In genomic region chr12:50112456-50113218, GRCh38 we compare ENCODE assay signal across 8 cellular contexts. TPM values are rescaled to one million over a fixed set of nuclear protein-coding genes. Genes with fewer than 3 reads are reported as not detected.
A peak's percentile ranks its signal among the peaks of the same experiment; 100 is the strongest.
DNase-seq lines count a peak whose midpoint lies in the region; ATAC-seq and TF ChIP-seq lines count a peak whose summit lies in the region.

No MANE protein-coding gene starts in this region.

- H3K27me3 Mint-ChIP-seq in T-helper 17 cell (no peaks in the 10 kb centered on the region), neural progenitor cell (ENCODE audit: insufficient read depth, low read depth) (peaks cover 15% of the 10 kb centered on the region)

- peaks cover 24% of the 10 kb centered on the region for H3K79me2 ChIP-seq in neural progenitor cell (ENCODE audit: low read depth)

- no peaks in the 10 kb centered on the region for H3K36me3 ChIP-seq in HUES48 (ENCODE audit: control insufficient read depth, insufficient read depth, low read length)
- no peaks in the 10 kb centered on the region for H3K36me3 ChIP-seq in neural progenitor cell

- H3K4me3 ChIP-seq in HUES48 (ENCODE audit: low read depth, low read length), result peak overlapping the region; percentile 87
- peak overlapping the region; percentile 77 for H3K4me3 ChIP-seq in neural progenitor cell

- H3K27me3 ChIP-seq in HUES48 (ENCODE audit: control insufficient read depth, insufficient read depth, low read length) (no peaks in the 10 kb centered on the region), neural progenitor cell (no peaks in the 10 kb centered on the region)

- H3K9ac ChIP-seq in HUES48 (ENCODE audit: low read depth, low read length) (peak overlapping the region; percentile 65), neural progenitor cell (peak overlapping the region; percentile 40)

- H3K27ac Mint-ChIP-seq in T-helper 17 cell (peak overlapping the region; percentile 97), neural progenitor cell (peak overlapping the region; percentile 67)

- no peaks in the 10 kb centered on the region for H3K9me3 Mint-ChIP-seq in neural progenitor cell

- H3K4me1 ChIP-seq in HUES48 (ENCODE audit: control insufficient read depth, insufficient read depth, low read length) (peaks cover 11% of the 10 kb centered on the region), neural progenitor cell (peaks cover 22% of the 10 kb centered on the region)

- peak overlapping the region; percentile 79 for H2AFZ ChIP-seq in neural progenitor cell (replicated peaks)

- DNase-seq in GDM1 (lab: John Stamatoyannopoulos, UW) (peak; percentile 32), T-helper 17 cell (no peak), fibroblast of gingiva (ENCODE audit: low read depth) (peak; percentile 34), neural progenitor cell (ENCODE audit: low spot score) (peak; percentile 86), H4 (ENCODE audit: low spot score) (no peak)
- DNase-seq in activated CD4-positive, alpha-beta T cell treated with anti-CD3 and anti-CD28 coated beads, Interleukin-2, amount 50 U/mL, for 48 hours, result no peak

- peaks cover 30% of the 10 kb centered on the region for H3F3A ChIP-seq in neural progenitor cell (ENCODE audit: low read depth)

- H3K9me3 ChIP-seq in HUES48 (ENCODE audit: control insufficient read depth, insufficient read depth, low read length) (no peaks in the 10 kb centered on the region), T-helper 17 cell (ENCODE audit: control insufficient read depth, low read length, poor library complexity, severe bottlenecking) (no peaks in the 10 kb centered on the region), neural progenitor cell (ENCODE audit: low read depth) (no peaks in the 10 kb centered on the region)

- no peak for ATAC-seq in T-helper 17 cell
- no peak for ATAC-seq in HG03139 (IDR thresholded peaks at IDR 0.05; ENCODE audit: unreplicated experiment)

- H3K27ac ChIP-seq in HUES48 (ENCODE audit: low read depth, low read length) (peak overlapping the region; percentile 92), neural progenitor cell (peak overlapping the region; percentile 85)

- peaks cover 7% of the 10 kb centered on the region for H3K36me3 Mint-ChIP-seq in T-helper 17 cell (ENCODE audit: low read depth)
- peaks cover 1% of the 10 kb centered on the region for H3K36me3 Mint-ChIP-seq in neural progenitor cell

- peak overlapping the region; percentile 82 for H3K4me2 ChIP-seq in neural progenitor cell

- H3K4me1 Mint-ChIP-seq in T-helper 17 cell (peaks cover 28% of the 10 kb centered on the region), neural progenitor cell (peaks cover 64% of the 10 kb centered on the region)

- H3K4me3 Mint-ChIP-seq in T-helper 17 cell, result peak overlapping the region; percentile 99
- H3K4me3 Mint-ChIP-seq in neural progenitor cell, result peak overlapping the region; percentile 96

- no peak for TF ChIP-seq CTCF in neural progenitor cell (IDR thresholded peaks at IDR 0.05)

- no peaks in the 10 kb centered on the region for H4K20me1 ChIP-seq in neural progenitor cell (ENCODE audit: low read depth)

RNA-seq across cellular contexts. Expression of gene COX14, which starts 0.6 kb away (rescaled TPM):
- total RNA-seq in T-helper 17 cell (10 to 100 TPM; 40.1 to 45.1 TPM), neural progenitor cell (ENCODE audit: low replicate concordance) (15.3 and 22.7 TPM in 2 replicates)
- 64.8 and 70.3 TPM in 2 replicates for total RNA-seq in H4 (2014; rRNA removed; shearing (Covaris generic))

RNA-seq across cellular contexts. Expression of gene GPD1, which starts 8.8 kb away (rescaled TPM):
- total RNA-seq in T-helper 17 cell (1 to 10 TPM in 1 of 2 donors, under 1 TPM in 1; 0.77 to 1.0 TPM), neural progenitor cell (ENCODE audit: low replicate concordance) (1.4 TPM in 1 of 2 replicates, not detected in the other)
- total RNA-seq in H4 (2014; rRNA removed; shearing (Covaris generic)), result 0.25 TPM in 1 of 2 replicates, not detected in the other

RNA-seq across cellular contexts. Expression of gene SMARCD1, which starts 27.5 kb away (rescaled TPM):
- 10 to 100 TPM; 74.0 to 93.6 TPM for total RNA-seq in T-helper 17 cell
- 121 and 209 TPM in 2 replicates for total RNA-seq in neural progenitor cell (ENCODE audit: low replicate concordance)
- total RNA-seq in H4 (2014; rRNA removed; shearing (Covaris generic)), result 52.7 and 64.3 TPM in 2 replicates

RNA-seq across cellular contexts. Expression of gene CERS5, which starts 54.5 kb away (rescaled TPM):
- total RNA-seq in T-helper 17 cell (10 to 100 TPM; 51.6 to 57.8 TPM), neural progenitor cell (ENCODE audit: low replicate concordance) (44.2 and 48.0 TPM in 2 replicates)
- total RNA-seq in H4 (2014; rRNA removed; shearing (Covaris generic)), result 11.7 and 15.8 TPM in 2 replicates

RNA-seq across cellular contexts. Expression of gene ASIC1, which starts 55.2 kb away (rescaled TPM):
- total RNA-seq in T-helper 17 cell (1 to 10 TPM in 1 of 2 donors, under 1 TPM in 1; 0.17 to 1.1 TPM), neural progenitor cell (ENCODE audit: low replicate concordance) (2.5 and 5.6 TPM in 2 replicates)
- total RNA-seq in H4 (2014; rRNA removed; shearing (Covaris generic)), result 1.6 and 3.4 TPM in 2 replicates

Comparison
In these comparisons a context has a peak if more than half of its experiments do, and no peak if none do; other contexts are left out.
1. DNase-seq: peak in GDM1 (single experiment), fibroblast of gingiva (single experiment) and neural progenitor cell (single experiment); none in T-helper 17 cell (0 of 3), H4 (single experiment) and activated CD4-positive, alpha-beta T cell treated with anti-CD3 and anti-CD28 coated beads, Interleukin-2, amount 50 U/mL, for 48 hours (0 of 2).